ENCODE assay signal across 2 cellular contexts in the genomic region with DNA sequence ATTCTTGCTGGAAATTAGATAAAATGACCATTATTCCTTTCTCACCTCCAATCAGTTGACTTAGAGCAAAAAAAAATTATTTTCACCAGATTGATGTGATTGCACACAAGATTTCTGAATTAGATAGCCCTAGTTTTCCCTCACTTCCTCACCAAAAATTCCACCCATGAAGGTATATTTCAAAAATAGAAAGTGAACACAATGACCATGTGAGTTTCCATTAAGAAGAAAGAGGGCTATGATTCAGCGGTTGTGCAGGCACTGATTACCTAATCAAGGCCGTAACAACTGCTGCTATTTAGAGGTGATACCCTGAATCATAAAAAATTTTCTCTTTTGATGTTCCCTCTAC.
TF ChIP-seq lines count a peak whose summit lies in the region.

No MANE protein-coding gene starts in this region.

TF ChIP-seq in liver, 16 proteins besides CTCF, POLR2A, EP300 and RAD21 (continued from another document):
- TF ChIP-seq JUND (IDR thresholded peaks at IDR 0.05) (peak in 1 of 2 donors; percentile 51), FOXA1 (IDR thresholded peaks at IDR 0.05) (no peak), YY1 (IDR thresholded peaks at IDR 0.05) (peak; percentile 25), NR2F2 (IDR thresholded peaks at IDR 0.05) (no peak), EGR1 (IDR thresholded peaks at IDR 0.05; ENCODE audit: low read depth in 2 of 2) (no peak), SP1 (IDR thresholded peaks at IDR 0.05) (no peak)
- TF ChIP-seq, protein P1, sequence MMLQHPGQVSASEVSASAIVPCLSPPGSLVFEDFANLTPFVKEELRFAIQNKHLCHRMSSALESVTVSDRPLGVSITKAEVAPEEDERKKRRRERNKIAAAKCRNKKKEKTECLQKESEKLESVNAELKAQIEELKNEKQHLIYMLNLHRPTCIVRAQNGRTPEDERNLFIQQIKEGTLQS (IDR thresholded peaks at IDR 0.05): no peak
- TF ChIP-seq, protein P2, sequence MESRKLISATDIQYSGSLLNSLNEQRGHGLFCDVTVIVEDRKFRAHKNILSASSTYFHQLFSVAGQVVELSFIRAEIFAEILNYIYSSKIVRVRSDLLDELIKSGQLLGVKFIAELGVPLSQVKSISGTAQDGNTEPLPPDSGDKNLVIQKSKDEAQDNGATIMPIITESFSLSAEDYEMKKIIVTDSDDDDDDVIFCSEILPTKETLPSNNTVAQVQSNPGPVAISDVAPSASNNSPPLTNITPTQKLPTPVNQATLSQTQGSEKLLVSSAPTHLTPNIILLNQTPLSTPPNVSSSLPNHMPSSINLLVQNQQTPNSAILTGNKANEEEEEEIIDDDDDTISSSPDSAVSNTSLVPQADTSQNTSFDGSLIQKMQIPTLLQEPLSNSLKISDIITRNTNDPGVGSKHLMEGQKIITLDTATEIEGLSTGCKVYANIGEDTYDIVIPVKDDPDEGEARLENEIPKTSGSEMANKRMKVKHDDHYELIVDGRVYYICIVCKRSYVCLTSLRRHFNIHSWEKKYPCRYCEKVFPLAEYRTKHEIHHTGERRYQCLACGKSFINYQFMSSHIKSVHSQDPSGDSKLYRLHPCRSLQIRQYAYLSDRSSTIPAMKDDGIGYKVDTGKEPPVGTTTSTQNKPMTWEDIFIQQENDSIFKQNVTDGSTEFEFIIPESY (IDR thresholded peaks at IDR 0.05): no peak
- TF ChIP-seq, protein P3, sequence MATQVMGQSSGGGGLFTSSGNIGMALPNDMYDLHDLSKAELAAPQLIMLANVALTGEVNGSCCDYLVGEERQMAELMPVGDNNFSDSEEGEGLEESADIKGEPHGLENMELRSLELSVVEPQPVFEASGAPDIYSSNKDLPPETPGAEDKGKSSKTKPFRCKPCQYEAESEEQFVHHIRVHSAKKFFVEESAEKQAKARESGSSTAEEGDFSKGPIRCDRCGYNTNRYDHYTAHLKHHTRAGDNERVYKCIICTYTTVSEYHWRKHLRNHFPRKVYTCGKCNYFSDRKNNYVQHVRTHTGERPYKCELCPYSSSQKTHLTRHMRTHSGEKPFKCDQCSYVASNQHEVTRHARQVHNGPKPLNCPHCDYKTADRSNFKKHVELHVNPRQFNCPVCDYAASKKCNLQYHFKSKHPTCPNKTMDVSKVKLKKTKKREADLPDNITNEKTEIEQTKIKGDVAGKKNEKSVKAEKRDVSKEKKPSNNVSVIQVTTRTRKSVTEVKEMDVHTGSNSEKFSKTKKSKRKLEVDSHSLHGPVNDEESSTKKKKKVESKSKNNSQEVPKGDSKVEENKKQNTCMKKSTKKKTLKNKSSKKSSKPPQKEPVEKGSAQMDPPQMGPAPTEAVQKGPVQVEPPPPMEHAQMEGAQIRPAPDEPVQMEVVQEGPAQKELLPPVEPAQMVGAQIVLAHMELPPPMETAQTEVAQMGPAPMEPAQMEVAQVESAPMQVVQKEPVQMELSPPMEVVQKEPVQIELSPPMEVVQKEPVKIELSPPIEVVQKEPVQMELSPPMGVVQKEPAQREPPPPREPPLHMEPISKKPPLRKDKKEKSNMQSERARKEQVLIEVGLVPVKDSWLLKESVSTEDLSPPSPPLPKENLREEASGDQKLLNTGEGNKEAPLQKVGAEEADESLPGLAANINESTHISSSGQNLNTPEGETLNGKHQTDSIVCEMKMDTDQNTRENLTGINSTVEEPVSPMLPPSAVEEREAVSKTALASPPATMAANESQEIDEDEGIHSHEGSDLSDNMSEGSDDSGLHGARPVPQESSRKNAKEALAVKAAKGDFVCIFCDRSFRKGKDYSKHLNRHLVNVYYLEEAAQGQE (IDR thresholded peaks at IDR 0.05): no peak

TF ChIP-seq in HepG2, 621 proteins besides CTCF, POLR2A, EP300 and RAD21 (continued from another document):
- TF ChIP-seq, protein P4, sequence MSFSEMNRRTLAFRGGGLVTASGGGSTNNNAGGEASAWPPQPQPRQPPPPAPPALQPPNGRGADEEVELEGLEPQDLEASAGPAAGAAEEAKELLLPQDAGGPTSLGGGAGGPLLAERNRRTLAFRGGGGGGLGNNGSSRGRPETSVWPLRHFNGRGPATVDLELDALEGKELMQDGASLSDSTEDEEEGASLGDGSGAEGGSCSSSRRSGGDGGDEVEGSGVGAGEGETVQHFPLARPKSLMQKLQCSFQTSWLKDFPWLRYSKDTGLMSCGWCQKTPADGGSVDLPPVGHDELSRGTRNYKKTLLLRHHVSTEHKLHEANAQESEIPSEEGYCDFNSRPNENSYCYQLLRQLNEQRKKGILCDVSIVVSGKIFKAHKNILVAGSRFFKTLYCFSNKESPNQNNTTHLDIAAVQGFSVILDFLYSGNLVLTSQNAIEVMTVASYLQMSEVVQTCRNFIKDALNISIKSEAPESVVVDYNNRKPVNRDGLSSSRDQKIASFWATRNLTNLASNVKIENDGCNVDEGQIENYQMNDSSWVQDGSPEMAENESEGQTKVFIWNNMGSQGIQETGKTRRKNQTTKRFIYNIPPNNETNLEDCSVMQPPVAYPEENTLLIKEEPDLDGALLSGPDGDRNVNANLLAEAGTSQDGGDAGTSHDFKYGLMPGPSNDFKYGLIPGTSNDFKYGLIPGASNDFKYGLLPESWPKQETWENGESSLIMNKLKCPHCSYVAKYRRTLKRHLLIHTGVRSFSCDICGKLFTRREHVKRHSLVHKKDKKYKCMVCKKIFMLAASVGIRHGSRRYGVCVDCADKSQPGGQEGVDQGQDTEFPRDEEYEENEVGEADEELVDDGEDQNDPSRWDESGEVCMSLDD (CRISPR knock-in tag; IDR thresholded peaks at IDR 0.05; ENCODE audit: borderline replicate concordance): no peak
- no peak for TF ChIP-seq ZNF589 (CRISPR knock-in tag; conservative IDR thresholded peaks at IDR 0.05)
- no peak for TF ChIP-seq ZSCAN21 (CRISPR knock-in tag; IDR thresholded peaks at IDR 0.05; ENCODE audit: borderline replicate concordance)
- no peak for TF ChIP-seq PHB2 (IDR thresholded peaks at IDR 0.05; ENCODE audit: partially characterized antibody)
- no peak for TF ChIP-seq CEBPG (CRISPR knock-in tag; IDR thresholded peaks at IDR 0.05)
- no peak for TF ChIP-seq ZNF564 (CRISPR knock-in tag; IDR thresholded peaks at IDR 0.05)
- TF ChIP-seq, protein P5, sequence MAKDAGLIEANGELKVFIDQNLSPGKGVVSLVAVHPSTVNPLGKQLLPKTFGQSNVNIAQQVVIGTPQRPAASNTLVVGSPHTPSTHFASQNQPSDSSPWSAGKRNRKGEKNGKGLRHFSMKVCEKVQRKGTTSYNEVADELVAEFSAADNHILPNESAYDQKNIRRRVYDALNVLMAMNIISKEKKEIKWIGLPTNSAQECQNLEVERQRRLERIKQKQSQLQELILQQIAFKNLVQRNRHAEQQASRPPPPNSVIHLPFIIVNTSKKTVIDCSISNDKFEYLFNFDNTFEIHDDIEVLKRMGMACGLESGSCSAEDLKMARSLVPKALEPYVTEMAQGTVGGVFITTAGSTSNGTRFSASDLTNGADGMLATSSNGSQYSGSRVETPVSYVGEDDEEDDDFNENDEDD (CRISPR knock-in tag; IDR thresholded peaks at IDR 0.05; ENCODE audit: borderline replicate concordance): no peak
- no peak for TF ChIP-seq GATAD2A (CRISPR knock-in tag; IDR thresholded peaks at IDR 0.05)
